10 cellular contexts compared by ENCODE assay signal in the genomic region with DNA sequence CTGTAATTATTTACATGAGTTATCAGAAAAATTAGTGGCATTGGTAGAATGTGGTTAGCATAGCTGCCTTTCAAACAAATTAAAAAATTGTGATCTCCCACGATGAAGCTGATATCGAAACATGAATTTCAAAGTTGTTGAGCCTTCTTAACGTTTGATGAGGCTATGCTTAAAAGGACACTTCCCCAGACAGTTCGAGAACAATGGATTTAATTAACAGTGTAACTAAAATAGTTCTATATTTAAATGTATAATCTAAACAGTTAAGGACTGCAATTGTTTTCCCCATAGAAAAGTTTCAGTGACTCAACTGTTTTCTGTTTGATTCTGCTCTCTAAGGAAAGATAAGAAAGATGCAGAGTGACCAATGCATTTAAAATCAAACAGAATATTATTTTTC. TPM values are rescaled to one million over a fixed set of nuclear protein-coding genes. Genes with fewer than 3 reads are reported as not detected.
DNase-seq lines count a peak whose midpoint lies in the region; ATAC-seq and TF ChIP-seq lines count a peak whose summit lies in the region.
"Had no signal": no experiment of that assay in that cellular context is flagged by ENCODE, and none has a peak within 500 bp of the region (broad histone marks: within the 10 kb centered on the region; RNA-seq: fewer than 3 reads in every experiment).

No MANE protein-coding gene starts in this region.

- peaks cover 46% of the 10 kb centered on the region for H3K36me3 Mint-ChIP-seq in CD8-positive, alpha-beta T cell

- H3K36me3 ChIP-seq in CD8-positive, alpha-beta T cell (ENCODE audit: insufficient read depth, low read length), result no peaks in the 10 kb centered on the region
- H3K36me3 ChIP-seq in Loucy (ENCODE audit: insufficient read depth, low read length), result no peaks in the 10 kb centered on the region
- H3K36me3 ChIP-seq in duodenal mucosa (ENCODE audit: control insufficient read depth in 1 of 2, insufficient read depth in 2 of 2, low read length in 2 of 2), result no peaks in the 10 kb centered on the region
- no peaks in the 10 kb centered on the region for H3K36me3 ChIP-seq in prostate gland
- H3K36me3 ChIP-seq in H7 (replicated peaks; ENCODE audit: control insufficient read depth, insufficient read depth, low read length), result no peaks in the 10 kb centered on the region
- H3K36me3 ChIP-seq in body of pancreas (replicated peaks in 1 of 2; ENCODE audit: insufficient read depth in 1 of 2, low read depth in 2 of 2), result no peaks in the 10 kb centered on the region

- 63% methylated on average over 4 of the region's 4 CpGs for WGBS in prostate gland
- WGBS in body of pancreas, 2 donors, result 52% methylated on average over 4 of the region's 4 CpGs

- H3F3A ChIP-seq in Loucy (ENCODE audit: low read depth), result peaks cover 7% of the 10 kb centered on the region; the same call in 1 of the 2 replicates

- H3K79me2 ChIP-seq in Loucy (ENCODE audit: insufficient read depth, low read length), result peaks cover 99% of the 10 kb centered on the region

- H3K9me3 Mint-ChIP-seq in CD8-positive, alpha-beta T cell, result peaks cover 11% of the 10 kb centered on the region

- POLR2A ChIA-PET in CD8-positive, alpha-beta T cell (lab: Charles Lee), result interaction anchor here (0.9 to 3.0 kb wide), 6 partner anchors 26 to 109 kb away, joined by 3 to 18 read pairs (median 4); partner anchors contain the start of gene CD69

- peak overlapping the region; percentile 35 for H3K27ac ChIP-seq in CD8-positive, alpha-beta T cell (ENCODE audit: low read depth, low read length)
- no peak overlapping the region for H3K27ac ChIP-seq in duodenal mucosa (ENCODE audit: low read depth, low read length)
- H3K27ac ChIP-seq in prostate gland, result peak overlapping the region; percentile 23 to 75
- H3K27ac ChIP-seq in body of pancreas, result no peak overlapping the region

- peak overlapping the region; percentile 89 for H3K27ac Mint-ChIP-seq in CD8-positive, alpha-beta T cell

- intact Hi-C loops in CD8-positive, alpha-beta T cell (cut with DNase I, micrococcal nuclease), result loop anchor here (1.0 to 10.0 kb wide), 6 partner anchors 9 to 495 kb away; no protein-coding TSS in a partner anchor
- intact Hi-C loops in prostate gland (cut with DNase I) (no loop called here), body of pancreas (cut with DNase I) (no loop called here)

- no peaks in the 10 kb centered on the region for H4K20me1 ChIP-seq in Loucy (ENCODE audit: insufficient read depth, low read length, poor library complexity, severe bottlenecking)

- H2AFZ ChIP-seq in Loucy (ENCODE audit: low read length), result no peak overlapping the region

- H3K4me3 Mint-ChIP-seq in CD8-positive, alpha-beta T cell, result peak overlapping the region; percentile 89

- no peak for TF ChIP-seq POLR2A in prostate gland (IDR thresholded peaks at IDR 0.05)
- no peak for TF ChIP-seq POLR2A in body of pancreas (IDR thresholded peaks at IDR 0.05)

- ATAC-seq in CD8-positive, alpha-beta T cell, result no peak
- no peak for ATAC-seq in body of pancreas
- ATAC-seq in GM21825 (IDR thresholded peaks at IDR 0.05; ENCODE audit: unreplicated experiment), result no peak

- peak overlapping the region; percentile 73 for H3K4me3 ChIP-seq in CD8-positive, alpha-beta T cell (ENCODE audit: low read depth, low read length)
- H3K4me3 ChIP-seq in Loucy (ENCODE audit: low read length, poor library complexity, severe bottlenecking) (peak overlapping the region; percentile 82), duodenal mucosa (ENCODE audit: low read depth in 1 of 2, low read length in 2 of 2) (peak overlapping the region; percentile 48 to 74), prostate gland (peak overlapping the region in 1 of 2 donors; percentile 0), H7 (ENCODE audit: insufficient read depth, low read depth, low read length) (no peak overlapping the region), body of pancreas (no peak overlapping the region)

- CTCF ChIA-PET in CD8-positive, alpha-beta T cell (lab: Charles Lee), result interaction anchor here (0.9 to 3.5 kb wide), 4 partner anchors 53 to 233 kb away, joined by 3 to 14 read pairs (median 4); no protein-coding TSS in a partner anchor

- no peak for DNase-seq in CD8-positive, alpha-beta T cell
- DNase-seq in prostate gland (ENCODE audit: low spot score) (no peak), H7 (no peak), NCI-H1436 treated with DMSO at 0.1 percent for 48 hours (lab: John Stamatoyannopoulos, UW) (no peak), body of pancreas (no peak)
- DNase-seq: NCI-H2081 treated with DMSO at 0.1 percent for 48 hours had no signal

- H3K4me2 ChIP-seq in Loucy (ENCODE audit: low read depth, low read length, poor library complexity, severe bottlenecking), result peak overlapping the region; percentile 97

- no peaks in the 10 kb centered on the region for H3K27me3 ChIP-seq in CD8-positive, alpha-beta T cell (ENCODE audit: insufficient read depth, low read length)
- H3K27me3 ChIP-seq in Loucy (ENCODE audit: insufficient read depth, low read length, poor library complexity, severe bottlenecking) (no peaks in the 10 kb centered on the region), duodenal mucosa (ENCODE audit: control insufficient read depth in 1 of 2, insufficient read depth in 2 of 2, low read length in 2 of 2) (no peaks in the 10 kb centered on the region), prostate gland (replicated peaks; ENCODE audit: insufficient read depth) (no peaks in the 10 kb centered on the region), H7 (ENCODE audit: control insufficient read depth, insufficient read depth, low read length) (no peaks in the 10 kb centered on the region), body of pancreas (no peaks in the 10 kb centered on the region)

- peak overlapping the region; percentile 93 for H3K9ac ChIP-seq in Loucy (ENCODE audit: low read depth, low read length, poor library complexity, severe bottlenecking)
- H3K9ac ChIP-seq in duodenal mucosa (ENCODE audit: low read depth in 1 of 2, low read length in 2 of 2), result peak overlapping the region in 1 of 2 donors; percentile 59

- peaks cover 4% of the 10 kb centered on the region for H3K9me3 ChIP-seq in CD8-positive, alpha-beta T cell (ENCODE audit: low read length)
- H3K9me3 ChIP-seq in Loucy (ENCODE audit: insufficient read depth, low read depth, low read length) (peaks cover 4% of the 10 kb centered on the region; the same call in 1 of the 2 replicates), duodenal mucosa (ENCODE audit: control insufficient read depth in 1 of 2, low read length in 2 of 2) (no peaks in the 10 kb centered on the region), prostate gland (no peaks in the 10 kb centered on the region), body of pancreas (no peaks in the 10 kb centered on the region)

- no peaks in the 10 kb centered on the region for H3K27me3 Mint-ChIP-seq in CD8-positive, alpha-beta T cell (ENCODE audit: low read depth)

- H3K4me1 ChIP-seq in CD8-positive, alpha-beta T cell (ENCODE audit: insufficient read depth, low read length), result peaks cover 19% of the 10 kb centered on the region
- H3K4me1 ChIP-seq in Loucy (ENCODE audit: insufficient read depth, low read length, poor library complexity, severe bottlenecking) (peaks cover 24% of the 10 kb centered on the region), duodenal mucosa (ENCODE audit: control insufficient read depth in 1 of 2, insufficient read depth in 2 of 2, low read length in 2 of 2) (peaks cover 0 to 5% of the 10 kb centered on the region in 2 donors), prostate gland (replicated peaks) (no peaks in the 10 kb centered on the region), body of pancreas (no peaks in the 10 kb centered on the region)

- peaks cover 49% of the 10 kb centered on the region for H3K4me1 Mint-ChIP-seq in CD8-positive, alpha-beta T cell (ENCODE audit: low read depth)

- no peak for TF ChIP-seq CTCF in CD8-positive, alpha-beta T cell (IDR thresholded peaks at IDR 0.05)
- TF ChIP-seq CTCF in Loucy (conservative IDR thresholded peaks at IDR 0.05; ENCODE audit: low read length) (no peak), prostate gland (IDR thresholded peaks at IDR 0.05) (no peak), body of pancreas (IDR thresholded peaks at IDR 0.05) (no peak)

- H3K9me2 ChIP-seq in Loucy (replicated peaks; ENCODE audit: low read depth, low read length), result no peaks in the 10 kb centered on the region

RNA-seq across cellular contexts. Expression of gene CLEC2B, which starts 1.6 kb away (rescaled TPM):
- 100 to 1,000 TPM; 141 to 145 TPM for total RNA-seq in CD8-positive, alpha-beta T cell
- 1 to 10 TPM; 4.1 to 6.0 TPM for total RNA-seq in prostate gland
- 0.18 TPM in 1 of 2 replicates, not detected in the other for total RNA-seq in H7 (2014; rRNA removed; shearing (Covaris generic))
- total RNA-seq in body of pancreas, result 1 to 10 TPM in 1 of 2 donors, under 1 TPM in 1; 0.66 to 4.2 TPM

RNA-seq across cellular contexts. Expression of gene KLRF2, which starts 13.8 kb away (rescaled TPM):
- not detected for total RNA-seq in CD8-positive, alpha-beta T cell
- not detected for total RNA-seq in prostate gland
- total RNA-seq in H7 (2014; rRNA removed; shearing (Covaris generic)), result not detected in 2 replicates
- total RNA-seq in body of pancreas, result not detected
- total RNA-seq: T-helper 1 cell treated with Interleukin-12 subunit alpha and Interleukin-12 subunit beta and Interleukin-4 antibody, amounts not matched to agents 30 ng/mL and 1 ng/mL, for 36 hours had no signal

RNA-seq across cellular contexts. Expression of gene KLRF1, which starts 40.2 kb away (rescaled TPM):
- total RNA-seq in CD8-positive, alpha-beta T cell, result under 1 TPM; 0.78 to 0.92 TPM
- not detected for total RNA-seq in prostate gland
- total RNA-seq in H7 (2014; rRNA removed; shearing (Covaris generic)), result 0.42 TPM in 1 of 2 replicates, not detected in the other
- total RNA-seq in body of pancreas, result not detected

Comparison
In these comparisons a context has a peak if more than half of its experiments do, and no peak if none do; other contexts are left out.
1. H3K27ac ChIP-seq: peak in CD8-positive, alpha-beta T cell (single experiment) and prostate gland (2 of 2); none in duodenal mucosa (single experiment) and body of pancreas (0 of 4).
2. H3K4me3 ChIP-seq: peak in CD8-positive, alpha-beta T cell (single experiment), Loucy (single experiment) and duodenal mucosa (2 of 2); none in H7 (single experiment) and body of pancreas (0 of 2).
3. RNA of gene CLEC2B, which starts 1.6 kb away (total RNA-seq): 141 to 145 TPM in CD8-positive, alpha-beta T cell; 4.1 to 6.0 TPM in prostate gland, 0.66 to 4.2 TPM in body of pancreas and 0.18 TPM in H7; every median in the first group is over 10 times any median in the second.
4. intact Hi-C loops: an anchor here in CD8-positive, alpha-beta T cell (1.0 to 10.0 kb wide); none called in prostate gland and body of pancreas.